Comparison of ENCODE assay signal across 8 cellular contexts in the genomic region with DNA sequence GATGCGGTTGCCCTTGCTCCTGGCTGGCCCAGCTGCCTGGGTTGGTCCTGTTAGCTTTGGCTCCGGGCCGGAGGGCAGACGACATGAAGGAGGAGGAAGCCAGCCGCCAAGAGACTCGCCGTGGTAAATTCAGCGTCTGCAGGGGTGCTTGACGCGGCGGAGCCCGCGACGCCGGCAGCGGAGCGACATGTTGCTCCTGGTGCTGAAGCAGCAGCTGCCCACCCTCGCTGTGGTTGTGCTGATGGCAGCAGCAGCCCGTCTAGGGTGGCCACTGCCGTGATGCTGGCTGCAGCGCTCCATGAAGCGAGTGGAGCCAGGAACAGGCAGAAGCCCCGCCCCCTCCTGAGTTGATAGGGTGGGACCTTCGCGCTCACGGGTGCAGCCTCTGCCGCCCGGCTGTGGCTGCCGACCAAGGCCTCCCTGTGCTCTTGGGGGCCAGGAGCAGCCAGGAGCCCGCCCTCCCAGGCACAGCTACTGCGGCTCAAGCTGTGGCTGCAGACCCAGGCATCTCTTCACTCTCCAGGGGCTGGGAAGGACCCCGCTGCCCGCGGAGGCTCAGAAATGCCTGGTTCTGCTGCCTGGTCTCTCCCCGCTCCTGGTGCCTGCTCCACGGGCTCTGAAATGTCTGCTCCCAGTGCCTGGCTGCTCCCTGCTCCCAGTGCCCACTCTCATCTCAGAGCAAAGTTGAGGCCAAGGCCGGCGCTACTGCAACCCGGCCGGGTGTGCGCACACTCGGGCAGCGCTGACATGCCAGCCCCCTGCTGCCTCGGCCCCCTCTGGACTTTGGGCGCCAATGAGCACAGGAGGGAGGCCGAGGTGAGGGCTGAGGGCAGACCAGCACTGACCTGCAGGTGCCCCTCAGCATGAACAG. TPM values are rescaled to one million over a fixed set of nuclear protein-coding genes. Genes with fewer than 3 reads are reported as not detected.
DNase-seq lines count a peak whose midpoint lies in the region; ATAC-seq and TF ChIP-seq lines count a peak whose summit lies in the region.

No MANE protein-coding gene starts in this region.

- H3K4me3 ChIP-seq in H7 (ENCODE audit: insufficient read depth, low read depth, low read length) (peak overlapping the region; percentile 86), gastroesophageal sphincter (peak overlapping the region; percentile 35 to 58)

- peaks cover 43% of the 10 kb centered on the region for H3K27me3 ChIP-seq in H7 (ENCODE audit: control insufficient read depth, insufficient read depth, low read length)
- no peaks in the 10 kb centered on the region for H3K27me3 ChIP-seq in gastroesophageal sphincter

- no peak for TF ChIP-seq EP300 in gastroesophageal sphincter (IDR thresholded peaks at IDR 0.05)

- peak; percentile 76 for DNase-seq in ELF-1 (ENCODE audit: low read depth, low spot score)
- peak; percentile 87 for DNase-seq in H7
- peak; percentile 52 for DNase-seq in LoVo (ENCODE audit: low spot score)
- DNase-seq in SHP77 treated with DMSO at 0.1 percent for 48 hours (lab: John Stamatoyannopoulos, UW) = peak; percentile 80
- DNase-seq in activated gamma-delta T cell treated with Interleukin-2 at 50 U/mL for 16 hours = peak; percentile 81
- DNase-seq in nucleus accumbens (lab: John Stamatoyannopoulos, UW) = peak in 53 of 56 donors; percentile 23 to 89 (median 71)

- WGBS in gastroesophageal sphincter (ENCODE audit: low coverage in 1 of 2), 2 donors = 5 to 27% methylated on average over 2 to 4 of the region's 46 CpGs

- peak; percentile 10 to 29 for TF ChIP-seq POLR2A in gastroesophageal sphincter (IDR thresholded peaks at IDR 0.05)

- H3K4me1 ChIP-seq in gastroesophageal sphincter = peaks cover 0 to 31% (median 15%) of the 10 kb centered on the region in 3 donors

- peak in 1 of 4 experiments; percentile 17 for TF ChIP-seq CTCF in gastroesophageal sphincter (IDR thresholded peaks at IDR 0.05)

- H3K36me3 ChIP-seq in H7 (replicated peaks; ENCODE audit: control insufficient read depth, insufficient read depth, low read length) = no peaks in the 10 kb centered on the region
- no peaks in the 10 kb centered on the region for H3K36me3 ChIP-seq in gastroesophageal sphincter

- H3K9me3 ChIP-seq in gastroesophageal sphincter = no peaks in the 10 kb centered on the region

- H3K27ac ChIP-seq in gastroesophageal sphincter (peak overlapping the region in 3 of 4 donors; percentile 72 to 85 (median 80)), temporal lobe (ENCODE audit: low read depth, low read length) (peak overlapping the region; percentile 69)

- peak; percentile 86 for ATAC-seq in gastroesophageal sphincter

RNA-seq across cellular contexts. Expression of gene ZNF692, which starts 4.4 kb away (rescaled TPM):
- 64.2 and 91.9 TPM in 2 replicates for total RNA-seq in H7 (2014; rRNA removed; shearing (Covaris generic))
- total RNA-seq in gastroesophageal sphincter = 10 to 100 TPM; 22.1 to 69.6 (median 28.4) TPM
- total RNA-seq in temporal lobe = 18.9 TPM

RNA-seq across cellular contexts. Expression of gene ZNF672, which starts 25.2 kb away (rescaled TPM):
- total RNA-seq in H7 (2014; rRNA removed; shearing (Covaris generic)) = 56.0 and 59.5 TPM in 2 replicates
- total RNA-seq in gastroesophageal sphincter (10 to 100 TPM; 22.1 to 44.2 (median 34.3) TPM), temporal lobe (11.1 TPM)

RNA-seq across cellular contexts. Expression of gene SH3BP5L, which starts 37.5 kb away (rescaled TPM):
- 38.2 and 40.5 TPM in 2 replicates for total RNA-seq in H7 (2014; rRNA removed; shearing (Covaris generic))
- total RNA-seq in gastroesophageal sphincter (10 to 100 TPM; 21.9 to 38.7 (median 28.4) TPM), temporal lobe (21.9 TPM)

RNA-seq across cellular contexts. Expression of gene PGBD2, which starts 42.8 kb away (rescaled TPM):
- total RNA-seq in H7 (2014; rRNA removed; shearing (Covaris generic)) = 3.4 and 3.6 TPM in 2 replicates
- total RNA-seq in gastroesophageal sphincter = 1 to 10 TPM; 3.6 to 5.9 (median 4.7) TPM
- 10.1 TPM for total RNA-seq in temporal lobe

Comparison
In these comparisons a context has a peak if more than half of its experiments do, and no peak if none do; other contexts are left out.
1. Peak in every context shown above with its lines: DNase-seq, ATAC-seq, H3K4me3 ChIP-seq and H3K27ac ChIP-seq.